Comparison of ENCODE assay signal across 8 cellular contexts in the genomic region with DNA sequence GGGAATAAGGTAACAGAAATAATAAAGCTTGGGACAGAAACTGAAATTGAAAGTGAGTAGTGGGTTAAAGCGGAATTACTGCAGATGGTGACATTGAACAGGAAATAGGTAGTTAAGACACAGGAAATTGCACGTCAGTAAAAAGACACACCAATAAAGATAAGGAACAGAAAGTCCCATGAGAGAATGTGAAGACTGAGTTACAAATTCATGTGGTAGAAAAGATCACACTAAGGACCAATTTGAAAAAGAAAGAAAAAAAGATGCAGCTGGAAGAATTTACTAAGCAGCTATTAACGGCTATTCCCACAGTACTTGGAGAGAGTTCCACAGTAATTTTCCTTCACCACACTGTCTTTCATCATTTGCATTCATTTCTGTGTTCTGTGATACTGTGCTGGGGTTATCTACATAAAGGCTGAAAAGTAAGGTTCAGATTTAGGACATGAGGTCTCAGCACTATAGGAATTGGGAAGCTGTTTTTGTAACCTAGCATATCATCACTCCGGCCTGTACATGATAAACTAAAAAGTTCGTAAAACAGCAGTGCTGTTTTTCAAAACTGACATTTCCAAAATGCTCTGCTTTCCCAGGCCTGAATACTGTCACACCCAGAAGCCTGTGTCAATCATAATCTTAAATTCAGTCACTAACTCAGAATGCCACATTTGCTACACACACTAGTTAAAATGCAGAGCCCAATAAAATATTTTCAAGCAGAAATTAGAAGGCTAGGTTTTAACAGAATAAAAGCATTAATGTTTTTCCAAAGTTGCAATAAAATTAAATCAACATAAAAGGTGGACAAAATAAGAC. TPM values are rescaled to one million over a fixed set of nuclear protein-coding genes. Genes with fewer than 3 reads are reported as not detected.
DNase-seq lines count a peak whose midpoint lies in the region; ATAC-seq and TF ChIP-seq lines count a peak whose summit lies in the region.

No MANE protein-coding gene starts in this region.

- H3K4me1 Mint-ChIP-seq in activated naive CD4-positive, alpha-beta T cell treated with anti-CD3 and anti-CD28 coated beads, Interleukin-2, amount 50 U/mL, for 24 hours: peaks cover 51% of the 10 kb centered on the region
- peaks cover 24% of the 10 kb centered on the region for H3K4me1 Mint-ChIP-seq in stimulated activated naive CD8-positive, alpha-beta T cell treated with anti-CD3 and anti-CD28 coated beads, Interleukin-15, Interleukin-2, amounts not matched to agents 100 ng/mL and 50 ng/mL, for 24 hours (ENCODE audit: low read depth)

- H3K27me3 ChIP-seq in heart left ventricle: no peaks in the 10 kb centered on the region

- H3K4me1 ChIP-seq in heart left ventricle: peaks cover 0 to 26% (median 0%) of the 10 kb centered on the region in 12 donors

- peaks cover 29% of the 10 kb centered on the region for H3K36me3 Mint-ChIP-seq in activated naive CD4-positive, alpha-beta T cell treated with anti-CD3 and anti-CD28 coated beads, Interleukin-2, amount 50 U/mL, for 24 hours
- H3K36me3 Mint-ChIP-seq in stimulated activated naive CD8-positive, alpha-beta T cell treated with anti-CD3 and anti-CD28 coated beads, Interleukin-15, Interleukin-2, amounts not matched to agents 100 ng/mL and 50 ng/mL, for 24 hours (ENCODE audit: low read depth): peaks cover 53% of the 10 kb centered on the region

- H3K9me3 ChIP-seq in heart left ventricle: no peaks in the 10 kb centered on the region

- peak overlapping the region in 10 of 12 donors; percentile 0 to 92 (median 20) for H3K27ac ChIP-seq in heart left ventricle

- peak overlapping the region; percentile 83 for H3K4me3 Mint-ChIP-seq in activated naive CD4-positive, alpha-beta T cell treated with anti-CD3 and anti-CD28 coated beads, Interleukin-2, amount 50 U/mL, for 24 hours
- H3K4me3 Mint-ChIP-seq in stimulated activated naive CD8-positive, alpha-beta T cell treated with anti-CD3 and anti-CD28 coated beads, Interleukin-15, Interleukin-2, amounts not matched to agents 100 ng/mL and 50 ng/mL, for 24 hours: peak overlapping the region; percentile 78

- peak overlapping the region; percentile 96 for H3K27ac Mint-ChIP-seq in activated naive CD4-positive, alpha-beta T cell treated with anti-CD3 and anti-CD28 coated beads, Interleukin-2, amount 50 U/mL, for 24 hours
- H3K27ac Mint-ChIP-seq in stimulated activated naive CD8-positive, alpha-beta T cell treated with anti-CD3 and anti-CD28 coated beads, Interleukin-15, Interleukin-2, amounts not matched to agents 100 ng/mL and 50 ng/mL, for 24 hours: peak overlapping the region; percentile 95

- H3K27me3 Mint-ChIP-seq in activated naive CD4-positive, alpha-beta T cell treated with anti-CD3 and anti-CD28 coated beads, Interleukin-2, amount 50 U/mL, for 24 hours: no peaks in the 10 kb centered on the region
- no peaks in the 10 kb centered on the region for H3K27me3 Mint-ChIP-seq in stimulated activated naive CD8-positive, alpha-beta T cell treated with anti-CD3 and anti-CD28 coated beads, Interleukin-15, Interleukin-2, amounts not matched to agents 100 ng/mL and 50 ng/mL, for 24 hours

- peak; percentile 88 for ATAC-seq in HG03064 (IDR thresholded peaks at IDR 0.05; ENCODE audit: low read depth, unreplicated experiment)
- ATAC-seq in heart left ventricle: peak in 3 of 4 donors; percentile 45 to 75 (median 51)

- H3K9me3 Mint-ChIP-seq in activated naive CD4-positive, alpha-beta T cell treated with anti-CD3 and anti-CD28 coated beads, Interleukin-2, amount 50 U/mL, for 24 hours: peaks cover 6% of the 10 kb centered on the region
- no peaks in the 10 kb centered on the region for H3K9me3 Mint-ChIP-seq in stimulated activated naive CD8-positive, alpha-beta T cell treated with anti-CD3 and anti-CD28 coated beads, Interleukin-15, Interleukin-2, amounts not matched to agents 100 ng/mL and 50 ng/mL, for 24 hours

- intact Hi-C loops in heart left ventricle (cut with DNase I): no loop called here

- peaks cover 0 to 19% (median 7%) of the 10 kb centered on the region in 9 donors for H3K36me3 ChIP-seq in heart left ventricle

- peak overlapping the region in 6 of 12 donors; percentile 4 to 52 (median 12) for H3K4me3 ChIP-seq in heart left ventricle

- no peak for TF ChIP-seq POLR2A in heart left ventricle (IDR thresholded peaks at IDR 0.05)

- 56 to 62% (median 57%) methylated on average over 5 of the region's 5 CpGs for WGBS in heart left ventricle, 4 donors

- no peak for TF ChIP-seq CTCF in heart left ventricle (IDR thresholded peaks at IDR 0.05)

- DNase-seq in activated naive CD4-positive, alpha-beta T cell treated with anti-CD3 and anti-CD28 coated beads, Interleukin-2, amount 50 U/mL, for 16 hours: no peak
- peak; percentile 79 for DNase-seq in SKM-1 (lab: John Stamatoyannopoulos, UW; ENCODE audit: unreplicated experiment)
- DNase-seq in heart left ventricle: no peak
- no peak for DNase-seq in putamen (ENCODE audit: low spot score)
- DNase-seq in activated effector memory CD4-positive, alpha-beta T cell treated with anti-CD3 and anti-CD28 coated beads, Interleukin-2, amount 50 U/mL, for 16 hours: no peak

RNA-seq across cellular contexts. Expression of gene SRBD1, which starts 42.9 kb away (rescaled TPM):
- 10 to 100 TPM in 6 of 9 donors, 1 to 10 TPM in 3; 4.6 to 16.9 (median 11.2) TPM for total RNA-seq in heart left ventricle
- polyA plus RNA-seq in heart left ventricle: 1 to 10 TPM; 3.0 to 3.8 TPM
